23 cellular contexts compared by ENCODE assay signal in the genomic region with DNA sequence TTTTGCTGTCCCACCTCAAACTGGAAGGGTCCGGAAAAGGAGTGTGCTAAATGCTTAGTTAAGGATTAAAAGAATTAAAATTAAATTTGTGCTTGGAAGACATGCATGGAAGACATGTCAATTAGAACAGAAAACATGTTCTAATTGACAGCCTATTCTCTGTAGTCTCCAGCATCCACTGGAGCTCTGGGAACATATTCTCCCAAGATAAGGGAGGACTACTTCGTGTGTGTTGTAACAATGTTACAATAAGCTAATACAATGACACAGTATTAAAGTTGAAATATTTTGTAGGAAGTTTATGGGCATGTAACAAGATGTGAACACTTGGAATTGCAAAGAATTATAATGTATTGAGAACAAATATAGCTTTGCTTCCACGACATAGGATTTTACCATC.
DNase-seq lines count a peak whose midpoint lies in the region; ATAC-seq and TF ChIP-seq lines count a peak whose summit lies in the region.
"Had no signal": no experiment of that assay in that cellular context is flagged by ENCODE, and none has a peak within 500 bp of the region (broad histone marks: within the 10 kb centered on the region; RNA-seq: fewer than 3 reads in every experiment).

No MANE protein-coding gene starts in this region.

- H3K4me2 ChIP-seq in osteoblast (ENCODE audit: insufficient read depth, low read length), result no peak overlapping the region
- H3K4me2 ChIP-seq: A549 had no signal

- TF ChIP-seq CTCF in chondrocyte (IDR thresholded peaks at IDR 0.05) (no peak), osteoblast (IDR thresholded peaks at IDR 0.05; ENCODE audit: extremely low read depth, low read depth, low read length) (no peak), uterus (IDR thresholded peaks at IDR 0.05) (no peak)

- no peaks in the 10 kb centered on the region for H4K20me1 ChIP-seq in osteoblast (ENCODE audit: insufficient read depth, low read length)

- peaks cover 4% of the 10 kb centered on the region for H3K9me3 Mint-ChIP-seq in chondrocyte (ENCODE audit: low read depth)
- H3K9me3 Mint-ChIP-seq in activated naive CD4-positive, alpha-beta T cell treated with anti-CD3 and anti-CD28 coated beads, Interleukin-2, amount 50 U/mL, for 72 hours, result peaks cover 0 to 4% of the 10 kb centered on the region in 2 donors
- H3K9me3 Mint-ChIP-seq: activated B cell treated with CpG ODN at 0.5 μM for 24 hours had no signal

- H3K36me3 ChIP-seq in osteoblast (ENCODE audit: insufficient read depth, low read length) (no peaks in the 10 kb centered on the region), uterus (no peaks in the 10 kb centered on the region)
- H3K36me3 ChIP-seq: BE2C had no signal

- no peaks in the 10 kb centered on the region for H3K27me3 ChIP-seq in osteoblast (ENCODE audit: insufficient read depth, low read length)
- H3K27me3 ChIP-seq in uterus, result no peaks in the 10 kb centered on the region
- H3K27me3 ChIP-seq: BE2C had no signal

- DNase-seq in left ventricle myocardium superior, result no peak
- no peak for DNase-seq in cardiac septum (ENCODE audit: low spot score)
- no peak for DNase-seq in chondrocyte (ENCODE audit: low spot score)
- DNase-seq in osteoblast (ENCODE audit: insufficient read length, low spot score, missing footprints), result no peak
- no peak for DNase-seq in uterus
- DNase-seq in activated naive CD4-positive, alpha-beta T cell treated with anti-CD3 and anti-CD28 coated beads, Interleukin-2, amount 50 U/mL, for 72 hours (ENCODE audit: low spot score in 2 of 2), result no peak
- no peak for DNase-seq in COLO829 (ENCODE audit: low spot score)
- DNase-seq in NCI-H187 (lab: John Stamatoyannopoulos, UW), result no peak
- DNase-seq: activated B cell treated with CpG ODN at 0.5 μM for 24 hours; activated naive CD4-positive, alpha-beta T cell treated with Interleukin-2 at 50 U/mL for 16 hours; amniotic stem cell; BE2C; effector memory CD4-positive, alpha-beta T cell; head of caudate nucleus; kidney glomerular epithelial cell; mammary epithelial cell; NCI-H1436 treated with DMSO at 0.1 percent for 48 hours; NCI-H2107; NCI-H446; stimulated activated CD4-positive, alpha-beta T cell treated with anti-CD3 and anti-CD28 coated beads, Interleukin-1b, Interleukin-23, amount 100 ng/mL, for 48 hours; stimulated activated CD8-positive, alpha-beta memory T cell treated with anti-CD3 and anti-CD28 coated beads, Interleukin-4, amount 100 ng/mL, for 48 hours had no signal

- H3K27ac Mint-ChIP-seq in chondrocyte (ENCODE audit: unreplicated experiment), result peak overlapping the region; percentile 96
- H3K27ac Mint-ChIP-seq in activated naive CD4-positive, alpha-beta T cell treated with anti-CD3 and anti-CD28 coated beads, Interleukin-2, amount 50 U/mL, for 72 hours, result no peak overlapping the region
- H3K27ac Mint-ChIP-seq: activated B cell treated with CpG ODN at 0.5 μM for 24 hours had no signal

- H3K9me3 ChIP-seq in osteoblast (ENCODE audit: low read depth, low read length) (no peaks in the 10 kb centered on the region), uterus (no peaks in the 10 kb centered on the region)
- H3K9me3 ChIP-seq: A549, BE2C had no signal

- no peak overlapping the region for H2AFZ ChIP-seq in osteoblast (ENCODE audit: low read length)

- H3K27ac ChIP-seq in osteoblast (ENCODE audit: low read depth, low read length), result peak overlapping the region; percentile 92
- peak overlapping the region; percentile 64 to 70 for H3K27ac ChIP-seq in uterus
- H3K27ac ChIP-seq: skin epidermis had no signal

- no peak for TF ChIP-seq POLR2A in uterus (IDR thresholded peaks at IDR 0.05)

- H3K4me1 ChIP-seq in osteoblast (ENCODE audit: insufficient read depth, low read length), result peaks cover 35% of the 10 kb centered on the region
- peaks cover 0 to 8% of the 10 kb centered on the region in 2 donors for H3K4me1 ChIP-seq in uterus

- H3K4me3 Mint-ChIP-seq in chondrocyte (ENCODE audit: unreplicated experiment), result no peak overlapping the region
- H3K4me3 Mint-ChIP-seq: activated B cell treated with CpG ODN at 0.5 μM for 24 hours had no signal

- peaks cover 52% of the 10 kb centered on the region for H3K4me1 Mint-ChIP-seq in chondrocyte (ENCODE audit: low read depth)

- intact Hi-C loops in left ventricle myocardium superior (cut with micrococcal nuclease) (no loop called here), cardiac septum (cut with DNase I) (no loop called here), uterus (cut with DNase I; ENCODE audit: low total_unique reads) (no loop called here)

- peak; percentile 72 for ATAC-seq in left ventricle myocardium superior
- ATAC-seq in activated naive CD4-positive, alpha-beta T cell treated with anti-CD3 and anti-CD28 coated beads, Interleukin-2, amount 50 U/mL, for 72 hours, result no peak
- ATAC-seq: A549 had no signal

- H3K4me3 ChIP-seq in osteoblast (ENCODE audit: insufficient read depth, low read length) (no peak overlapping the region), uterus (no peak overlapping the region)
- H3K4me3 ChIP-seq: A549, skin epidermis had no signal

- H3K27me3 Mint-ChIP-seq in chondrocyte (ENCODE audit: low read depth), result no peaks in the 10 kb centered on the region

- H3K79me2 ChIP-seq in osteoblast (ENCODE audit: insufficient read depth, low read length), result no peaks in the 10 kb centered on the region

- no peaks in the 10 kb centered on the region for H3K36me3 Mint-ChIP-seq in chondrocyte (ENCODE audit: low read depth)
- no peaks in the 10 kb centered on the region for H3K36me3 Mint-ChIP-seq in activated naive CD4-positive, alpha-beta T cell treated with anti-CD3 and anti-CD28 coated beads, Interleukin-2, amount 50 U/mL, for 72 hours
